1 cellular context compared by ENCODE assay signal in the genomic region with DNA sequence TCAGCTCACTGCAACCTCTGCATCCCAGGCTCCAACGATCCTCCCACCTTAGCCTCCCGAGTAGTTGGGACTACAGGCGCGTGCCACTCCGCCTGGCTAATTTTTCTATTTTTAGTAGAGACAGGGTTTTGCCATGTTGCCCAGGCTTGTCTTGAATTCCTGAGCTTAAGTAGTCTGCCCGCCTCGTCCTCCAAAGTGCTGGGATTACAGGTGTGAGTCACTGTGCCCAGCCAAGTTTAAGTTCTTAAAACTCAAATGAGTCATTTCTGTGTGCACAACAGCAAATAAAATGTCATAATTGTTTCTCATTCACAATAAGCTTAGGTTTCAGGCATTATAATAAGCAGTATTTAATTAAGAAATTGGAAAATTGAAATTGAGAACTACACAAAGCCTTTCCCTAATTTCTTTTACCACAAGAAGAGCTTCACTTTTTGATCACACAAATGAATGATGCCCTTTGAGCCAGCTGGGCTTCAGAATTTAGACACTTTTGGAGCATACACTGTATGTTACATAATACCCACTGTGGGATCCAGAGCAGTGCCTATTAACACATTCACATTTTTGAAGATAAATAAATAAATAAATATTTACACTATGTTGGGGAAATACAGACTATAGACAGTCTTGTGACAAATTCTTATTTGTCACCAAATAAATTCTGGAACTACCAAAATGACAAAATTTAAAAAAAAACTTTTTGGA.
TF ChIP-seq lines count a peak whose summit lies in the region.

No MANE protein-coding gene starts in this region.

TF ChIP-seq in HEK293, 187 proteins besides CTCF, POLR2A, EP300 and RAD21 (continued from another document and continues in another):
- TF ChIP-seq, protein P1, sequence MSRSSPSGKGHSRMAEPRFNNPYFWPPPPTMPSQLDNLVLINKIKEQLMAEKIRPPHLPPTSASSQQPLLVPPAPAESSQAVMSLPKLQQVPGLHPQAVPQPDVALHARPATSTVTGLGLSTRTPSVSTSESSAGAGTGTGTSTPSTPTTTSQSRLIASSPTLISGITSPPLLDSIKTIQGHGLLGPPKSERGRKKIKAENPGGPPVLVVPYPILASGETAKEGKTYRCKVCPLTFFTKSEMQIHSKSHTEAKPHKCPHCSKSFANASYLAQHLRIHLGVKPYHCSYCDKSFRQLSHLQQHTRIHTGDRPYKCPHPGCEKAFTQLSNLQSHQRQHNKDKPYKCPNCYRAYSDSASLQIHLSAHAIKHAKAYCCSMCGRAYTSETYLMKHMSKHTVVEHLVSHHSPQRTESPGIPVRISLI (tag by site-specific recombination; IDR thresholded peaks at IDR 0.05), result 0 out of 2 replicates have a peak, but pooled peaks have one; percentile 65
- TF ChIP-seq, protein P2, sequence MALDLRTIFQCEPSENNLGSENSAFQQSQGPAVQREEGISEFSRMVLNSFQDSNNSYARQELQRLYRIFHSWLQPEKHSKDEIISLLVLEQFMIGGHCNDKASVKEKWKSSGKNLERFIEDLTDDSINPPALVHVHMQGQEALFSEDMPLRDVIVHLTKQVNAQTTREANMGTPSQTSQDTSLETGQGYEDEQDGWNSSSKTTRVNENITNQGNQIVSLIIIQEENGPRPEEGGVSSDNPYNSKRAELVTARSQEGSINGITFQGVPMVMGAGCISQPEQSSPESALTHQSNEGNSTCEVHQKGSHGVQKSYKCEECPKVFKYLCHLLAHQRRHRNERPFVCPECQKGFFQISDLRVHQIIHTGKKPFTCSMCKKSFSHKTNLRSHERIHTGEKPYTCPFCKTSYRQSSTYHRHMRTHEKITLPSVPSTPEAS (tag by site-specific recombination; IDR thresholded peaks at IDR 0.05), result peak; percentile 7; the same call in 1 of the 2 replicates
- TF ChIP-seq MEIS1 (CRISPR knock-in tag; IDR thresholded peaks at IDR 0.05; ENCODE audit: borderline replicate concordance) (no peak), ZBTB17 (tag by site-specific recombination; IDR thresholded peaks at IDR 0.05) (peak; percentile 61), GFI1B (tag by site-specific recombination; IDR thresholded peaks at IDR 0.05) (peak; percentile 63; the same call in 1 of the 2 replicates), ZNF24 (tag by site-specific recombination; IDR thresholded peaks at IDR 0.05) (peak; percentile 81), REPIN1 (tag by site-specific recombination; IDR thresholded peaks at IDR 0.05; ENCODE audit: low read depth) (no peak), ZNF664 (tag by site-specific recombination; IDR thresholded peaks at IDR 0.05) (no peak), GLI4 (tag by site-specific recombination; IDR thresholded peaks at IDR 0.05) (no peak), ZNF121 (tag by site-specific recombination; IDR thresholded peaks at IDR 0.05) (no peak), ZNF785 (tag by site-specific recombination; IDR thresholded peaks at IDR 0.05) (no peak), ZNF132 (tag by site-specific recombination; IDR thresholded peaks at IDR 0.05; ENCODE audit: borderline replicate concordance) (no peak), ZNF830 (tag by site-specific recombination; IDR thresholded peaks at IDR 0.05; ENCODE audit: low read depth) (no peak), ZNF843 (tag by site-specific recombination; IDR thresholded peaks at IDR 0.05) (peak; percentile 88), ZNF426 (tag by site-specific recombination; IDR thresholded peaks at IDR 0.05) (no peak), ZNF677 (tag by site-specific recombination; IDR thresholded peaks at IDR 0.05) (no peak), ZNF654 (tag by site-specific recombination; IDR thresholded peaks at IDR 0.05; ENCODE audit: low read depth) (peak; percentile 6; the same call in 1 of the 2 replicates), ZNF560 (tag by site-specific recombination; IDR thresholded peaks at IDR 0.05; ENCODE audit: borderline replicate concordance) (no peak), SALL2 (tag by site-specific recombination; IDR thresholded peaks at IDR 0.05; ENCODE audit: borderline replicate concordance) (no peak), ZXDB (tag by site-specific recombination; IDR thresholded peaks at IDR 0.05) (peak; percentile 78), ZNF670 (tag by site-specific recombination; IDR thresholded peaks at IDR 0.05; ENCODE audit: low read depth) (no peak), ZNF837 (tag by site-specific recombination; IDR thresholded peaks at IDR 0.05) (no peak), TCF7L2 (IDR thresholded peaks at IDR 0.05; ENCODE audit: borderline replicate concordance, low read depth, low read length) (no peak), ZNF624 (tag by site-specific recombination; IDR thresholded peaks at IDR 0.05) (no peak), KLF16 (tag by site-specific recombination; IDR thresholded peaks at IDR 0.05) (0 out of 2 replicates have a peak, but pooled peaks have one; percentile 19), KLF1 (tag by site-specific recombination; IDR thresholded peaks at IDR 0.05) (no peak), ZBTB8A (tag by site-specific recombination; IDR thresholded peaks at IDR 0.05) (no peak), ZNF544 (tag by site-specific recombination; IDR thresholded peaks at IDR 0.05) (no peak), KLF7 (tag by site-specific recombination; IDR thresholded peaks at IDR 0.05; ENCODE audit: borderline replicate concordance) (no peak), BCL11A (tag by site-specific recombination; IDR thresholded peaks at IDR 0.05; ENCODE audit: low read depth) (peak; percentile 97), ZNF341 (tag by site-specific recombination; IDR thresholded peaks at IDR 0.05; ENCODE audit: low read depth) (no peak), ZSCAN23 (tag by site-specific recombination; IDR thresholded peaks at IDR 0.05) (peak; percentile 88; the same call in 1 of the 2 replicates), IKZF3 (tag by site-specific recombination; IDR thresholded peaks at IDR 0.05) (peak; percentile 66)
- TF ChIP-seq, protein P3, sequence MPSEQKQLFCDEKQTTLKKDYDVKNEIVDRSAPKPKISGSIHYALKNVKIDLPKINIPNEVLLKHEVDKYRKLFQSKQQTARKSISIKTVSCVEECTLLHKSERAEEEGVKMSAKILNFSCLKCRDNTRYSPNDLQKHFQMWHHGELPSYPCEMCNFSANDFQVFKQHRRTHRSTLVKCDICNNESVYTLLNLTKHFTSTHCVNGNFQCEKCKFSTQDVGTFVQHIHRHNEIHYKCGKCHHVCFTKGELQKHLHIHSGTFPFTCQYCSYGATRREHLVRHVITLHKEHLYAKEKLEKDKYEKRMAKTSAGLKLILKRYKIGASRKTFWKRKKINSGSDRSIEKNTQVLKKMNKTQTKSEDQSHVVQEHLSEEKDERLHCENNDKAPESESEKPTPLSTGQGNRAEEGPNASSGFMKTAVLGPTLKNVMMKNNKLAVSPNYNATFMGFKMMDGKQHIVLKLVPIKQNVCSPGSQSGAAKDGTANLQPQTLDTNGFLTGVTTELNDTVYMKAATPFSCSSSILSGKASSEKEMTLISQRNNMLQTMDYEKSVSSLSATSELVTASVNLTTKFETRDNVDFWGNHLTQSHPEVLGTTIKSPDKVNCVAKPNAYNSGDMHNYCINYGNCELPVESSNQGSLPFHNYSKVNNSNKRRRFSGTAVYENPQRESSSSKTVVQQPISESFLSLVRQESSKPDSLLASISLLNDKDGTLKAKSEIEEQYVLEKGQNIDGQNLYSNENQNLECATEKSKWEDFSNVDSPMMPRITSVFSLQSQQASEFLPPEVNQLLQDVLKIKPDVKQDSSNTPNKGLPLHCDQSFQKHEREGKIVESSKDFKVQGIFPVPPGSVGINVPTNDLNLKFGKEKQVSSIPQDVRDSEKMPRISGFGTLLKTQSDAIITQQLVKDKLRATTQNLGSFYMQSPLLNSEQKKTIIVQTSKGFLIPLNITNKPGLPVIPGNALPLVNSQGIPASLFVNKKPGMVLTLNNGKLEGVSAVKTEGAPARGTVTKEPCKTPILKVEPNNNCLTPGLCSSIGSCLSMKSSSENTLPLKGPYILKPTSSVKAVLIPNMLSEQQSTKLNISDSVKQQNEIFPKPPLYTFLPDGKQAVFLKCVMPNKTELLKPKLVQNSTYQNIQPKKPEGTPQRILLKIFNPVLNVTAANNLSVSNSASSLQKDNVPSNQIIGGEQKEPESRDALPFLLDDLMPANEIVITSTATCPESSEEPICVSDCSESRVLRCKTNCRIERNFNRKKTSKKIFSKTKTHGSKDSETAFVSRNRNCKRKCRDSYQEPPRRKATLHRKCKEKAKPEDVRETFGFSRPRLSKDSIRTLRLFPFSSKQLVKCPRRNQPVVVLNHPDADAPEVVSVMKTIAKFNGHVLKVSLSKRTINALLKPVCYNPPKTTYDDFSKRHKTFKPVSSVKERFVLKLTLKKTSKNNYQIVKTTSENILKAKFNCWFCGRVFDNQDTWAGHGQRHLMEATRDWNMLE (tag by site-specific recombination; conservative IDR thresholded peaks at IDR 0.05; ENCODE audit: low read depth), result no peak
- TF ChIP-seq, protein P4, sequence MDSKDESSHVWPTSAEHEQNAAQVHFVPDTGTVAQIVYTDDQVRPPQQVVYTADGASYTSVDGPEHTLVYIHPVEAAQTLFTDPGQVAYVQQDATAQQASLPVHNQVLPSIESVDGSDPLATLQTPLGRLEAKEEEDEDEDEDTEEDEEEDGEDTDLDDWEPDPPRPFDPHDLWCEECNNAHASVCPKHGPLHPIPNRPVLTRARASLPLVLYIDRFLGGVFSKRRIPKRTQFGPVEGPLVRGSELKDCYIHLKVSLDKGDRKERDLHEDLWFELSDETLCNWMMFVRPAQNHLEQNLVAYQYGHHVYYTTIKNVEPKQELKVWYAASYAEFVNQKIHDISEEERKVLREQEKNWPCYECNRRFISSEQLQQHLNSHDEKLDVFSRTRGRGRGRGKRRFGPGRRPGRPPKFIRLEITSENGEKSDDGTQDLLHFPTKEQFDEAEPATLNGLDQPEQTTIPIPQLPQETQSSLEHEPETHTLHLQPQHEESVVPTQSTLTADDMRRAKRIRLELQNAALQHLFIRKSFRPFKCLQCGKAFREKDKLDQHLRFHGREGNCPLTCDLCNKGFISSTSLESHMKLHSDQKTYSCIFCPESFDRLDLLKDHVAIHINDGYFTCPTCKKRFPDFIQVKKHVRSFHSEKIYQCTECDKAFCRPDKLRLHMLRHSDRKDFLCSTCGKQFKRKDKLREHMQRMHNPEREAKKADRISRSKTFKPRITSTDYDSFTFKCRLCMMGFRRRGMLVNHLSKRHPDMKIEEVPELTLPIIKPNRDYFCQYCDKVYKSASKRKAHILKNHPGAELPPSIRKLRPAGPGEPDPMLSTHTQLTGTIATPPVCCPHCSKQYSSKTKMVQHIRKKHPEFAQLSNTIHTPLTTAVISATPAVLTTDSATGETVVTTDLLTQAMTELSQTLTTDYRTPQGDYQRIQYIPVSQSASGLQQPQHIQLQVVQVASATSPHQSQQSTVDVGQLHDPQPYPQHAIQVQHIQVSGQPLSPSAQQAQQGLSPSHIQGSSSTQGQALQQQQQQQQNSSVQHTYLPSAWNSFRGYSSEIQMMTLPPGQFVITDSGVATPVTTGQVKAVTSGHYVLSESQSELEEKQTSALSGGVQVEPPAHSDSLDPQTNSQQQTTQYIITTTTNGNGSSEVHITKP (tag by site-specific recombination; IDR thresholded peaks at IDR 0.05), result peak; percentile 87
- TF ChIP-seq, protein P5, sequence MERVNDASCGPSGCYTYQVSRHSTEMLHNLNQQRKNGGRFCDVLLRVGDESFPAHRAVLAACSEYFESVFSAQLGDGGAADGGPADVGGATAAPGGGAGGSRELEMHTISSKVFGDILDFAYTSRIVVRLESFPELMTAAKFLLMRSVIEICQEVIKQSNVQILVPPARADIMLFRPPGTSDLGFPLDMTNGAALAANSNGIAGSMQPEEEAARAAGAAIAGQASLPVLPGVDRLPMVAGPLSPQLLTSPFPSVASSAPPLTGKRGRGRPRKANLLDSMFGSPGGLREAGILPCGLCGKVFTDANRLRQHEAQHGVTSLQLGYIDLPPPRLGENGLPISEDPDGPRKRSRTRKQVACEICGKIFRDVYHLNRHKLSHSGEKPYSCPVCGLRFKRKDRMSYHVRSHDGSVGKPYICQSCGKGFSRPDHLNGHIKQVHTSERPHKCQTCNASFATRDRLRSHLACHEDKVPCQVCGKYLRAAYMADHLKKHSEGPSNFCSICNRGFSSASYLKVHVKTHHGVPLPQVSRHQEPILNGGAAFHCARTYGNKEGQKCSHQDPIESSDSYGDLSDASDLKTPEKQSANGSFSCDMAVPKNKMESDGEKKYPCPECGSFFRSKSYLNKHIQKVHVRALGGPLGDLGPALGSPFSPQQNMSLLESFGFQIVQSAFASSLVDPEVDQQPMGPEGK (tag by site-specific recombination; IDR thresholded peaks at IDR 0.05), result peak; percentile 70
- TF ChIP-seq, protein P6, sequence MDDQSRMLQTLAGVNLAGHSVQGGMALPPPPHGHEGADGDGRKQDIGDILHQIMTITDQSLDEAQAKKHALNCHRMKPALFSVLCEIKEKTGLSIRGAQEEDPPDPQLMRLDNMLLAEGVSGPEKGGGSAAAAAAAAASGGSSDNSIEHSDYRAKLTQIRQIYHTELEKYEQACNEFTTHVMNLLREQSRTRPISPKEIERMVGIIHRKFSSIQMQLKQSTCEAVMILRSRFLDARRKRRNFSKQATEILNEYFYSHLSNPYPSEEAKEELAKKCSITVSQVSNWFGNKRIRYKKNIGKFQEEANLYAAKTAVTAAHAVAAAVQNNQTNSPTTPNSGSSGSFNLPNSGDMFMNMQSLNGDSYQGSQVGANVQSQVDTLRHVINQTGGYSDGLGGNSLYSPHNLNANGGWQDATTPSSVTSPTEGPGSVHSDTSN (CRISPR knock-in tag; IDR thresholded peaks at IDR 0.05), result no peak
- TF ChIP-seq, protein P7, sequence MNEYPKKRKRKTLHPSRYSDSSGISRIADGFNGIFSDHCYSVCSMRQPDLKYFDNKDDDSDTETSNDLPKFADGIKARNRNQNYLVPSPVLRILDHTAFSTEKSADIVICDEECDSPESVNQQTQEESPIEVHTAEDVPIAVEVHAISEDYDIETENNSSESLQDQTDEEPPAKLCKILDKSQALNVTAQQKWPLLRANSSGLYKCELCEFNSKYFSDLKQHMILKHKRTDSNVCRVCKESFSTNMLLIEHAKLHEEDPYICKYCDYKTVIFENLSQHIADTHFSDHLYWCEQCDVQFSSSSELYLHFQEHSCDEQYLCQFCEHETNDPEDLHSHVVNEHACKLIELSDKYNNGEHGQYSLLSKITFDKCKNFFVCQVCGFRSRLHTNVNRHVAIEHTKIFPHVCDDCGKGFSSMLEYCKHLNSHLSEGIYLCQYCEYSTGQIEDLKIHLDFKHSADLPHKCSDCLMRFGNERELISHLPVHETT (tag by site-specific recombination; IDR thresholded peaks at IDR 0.05), result peak; percentile 90
- TF ChIP-seq, protein P8, sequence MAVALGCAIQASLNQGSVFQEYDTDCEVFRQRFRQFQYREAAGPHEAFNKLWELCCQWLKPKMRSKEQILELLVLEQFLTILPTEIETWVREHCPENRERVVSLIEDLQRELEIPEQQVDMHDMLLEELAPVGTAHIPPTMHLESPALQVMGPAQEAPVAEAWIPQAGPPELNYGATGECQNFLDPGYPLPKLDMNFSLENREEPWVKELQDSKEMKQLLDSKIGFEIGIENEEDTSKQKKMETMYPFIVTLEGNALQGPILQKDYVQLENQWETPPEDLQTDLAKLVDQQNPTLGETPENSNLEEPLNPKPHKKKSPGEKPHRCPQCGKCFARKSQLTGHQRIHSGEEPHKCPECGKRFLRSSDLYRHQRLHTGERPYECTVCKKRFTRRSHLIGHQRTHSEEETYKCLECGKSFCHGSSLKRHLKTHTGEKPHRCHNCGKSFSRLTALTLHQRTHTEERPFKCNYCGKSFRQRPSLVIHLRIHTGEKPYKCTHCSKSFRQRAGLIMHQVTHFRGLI (tag by site-specific recombination; IDR thresholded peaks at IDR 0.05), result peak; percentile 82; the same call in 1 of the 2 replicates
